In genomic region chr2:160700415-160700814, GRCh38 we compare ENCODE assay signal across 26 cellular contexts.
"Had no signal": no experiment of that assay in that cellular context is flagged by ENCODE, and none has a peak within 500 bp of the region (broad histone marks: within the 10 kb centered on the region; RNA-seq: fewer than 3 reads in every experiment).

No MANE protein-coding gene starts in this region.

- H3K27ac ChIP-seq: esophagus muscularis mucosa, left ventricle myocardium inferior, neutrophil, ovary, right lobe of liver, upper lobe of left lung, vagina had no signal

- H3K27me3 ChIP-seq: esophagus muscularis mucosa, neutrophil, ovary, right lobe of liver, upper lobe of left lung, vagina had no signal

- H3K4me1 ChIP-seq: right lobe of liver had no signal

- H3K4me3 ChIP-seq: esophagus muscularis mucosa, left ventricle myocardium inferior, lung, ovary, right lobe of liver, skin epidermis, upper lobe of left lung, vagina had no signal

- DNase-seq: activated B cell treated with CpG ODN at 0.5 μM for 24 hours; activated CD4-positive, alpha-beta T cell treated with anti-CD3 and anti-CD28 coated beads, Interleukin-2, amount 50 U/mL, for 1 hour; activated CD8-positive, alpha-beta T cell treated with anti-CD3 and anti-CD28 coated beads for 36 hours; activated gamma-delta T cell treated with Interleukin-2 at 50 U/mL for 16 hours; activated naive CD8-positive, alpha-beta T cell treated with anti-CD3 and anti-CD28 coated beads, Interleukin-2, amount 50 U/mL, for 24 hours; activated T-cell treated with anti-CD3 and anti-CD28 coated beads, Interleukin-2, amount 50 U/mL, for 4 hours; amygdala; caudate nucleus; endodermal cell; foreskin melanocyte; left ventricle myocardium inferior; nephron progenitor cell; ovary; right lobe of liver; stimulated activated CD4-positive, alpha-beta T cell treated with anti-CD3 and anti-CD28 coated beads, Interleukin-4, amount 100 ng/mL, for 4 hours; stimulated activated CD8-positive, alpha-beta memory T cell treated with anti-CD3 and anti-CD28 coated beads, Interleukin-4, amount 100 ng/mL, for 48 hours; stimulated activated naive CD8-positive, alpha-beta T cell treated with anti-CD3 and anti-CD28 coated beads, Interleukin-15, amount 100 ng/mL, for 72 hours; substantia nigra; upper lobe of left lung had no signal

- H3K36me3 ChIP-seq: esophagus muscularis mucosa, left ventricle myocardium inferior, neutrophil, ovary, right lobe of liver, upper lobe of left lung, vagina had no signal

- ATAC-seq: activated CD8-positive, alpha-beta T cell treated with anti-CD3 and anti-CD28 coated beads for 36 hours; activated naive CD8-positive, alpha-beta T cell treated with anti-CD3 and anti-CD28 coated beads, Interleukin-2, amount 50 U/mL, for 24 hours; activated T-cell treated with anti-CD3 and anti-CD28 coated beads, Interleukin-2, amount 50 U/mL, for 4 hours; activated T-helper 17 cell treated with anti-CD3 and anti-CD28 coated beads, Interleukin-2, amount 50 U/mL, for 72 hours; right lobe of liver; stimulated activated memory B cell treated with anti-CD40 and anti-IgM and Interleukin-4, amounts not matched to agents 10 μg/mL and 1 μg/mL and 100 μg/mL, for 72 hours; stimulated activated naive CD8-positive, alpha-beta T cell treated with anti-CD3 and anti-CD28 coated beads, Interleukin-15, amount 100 ng/mL, for 72 hours had no signal

- H3K9me3 ChIP-seq: esophagus muscularis mucosa, left ventricle myocardium inferior, neutrophil, ovary, right lobe of liver, upper lobe of left lung, vagina had no signal
